Comparison of ENCODE assay signal across 18 cellular contexts in the genomic region with DNA sequence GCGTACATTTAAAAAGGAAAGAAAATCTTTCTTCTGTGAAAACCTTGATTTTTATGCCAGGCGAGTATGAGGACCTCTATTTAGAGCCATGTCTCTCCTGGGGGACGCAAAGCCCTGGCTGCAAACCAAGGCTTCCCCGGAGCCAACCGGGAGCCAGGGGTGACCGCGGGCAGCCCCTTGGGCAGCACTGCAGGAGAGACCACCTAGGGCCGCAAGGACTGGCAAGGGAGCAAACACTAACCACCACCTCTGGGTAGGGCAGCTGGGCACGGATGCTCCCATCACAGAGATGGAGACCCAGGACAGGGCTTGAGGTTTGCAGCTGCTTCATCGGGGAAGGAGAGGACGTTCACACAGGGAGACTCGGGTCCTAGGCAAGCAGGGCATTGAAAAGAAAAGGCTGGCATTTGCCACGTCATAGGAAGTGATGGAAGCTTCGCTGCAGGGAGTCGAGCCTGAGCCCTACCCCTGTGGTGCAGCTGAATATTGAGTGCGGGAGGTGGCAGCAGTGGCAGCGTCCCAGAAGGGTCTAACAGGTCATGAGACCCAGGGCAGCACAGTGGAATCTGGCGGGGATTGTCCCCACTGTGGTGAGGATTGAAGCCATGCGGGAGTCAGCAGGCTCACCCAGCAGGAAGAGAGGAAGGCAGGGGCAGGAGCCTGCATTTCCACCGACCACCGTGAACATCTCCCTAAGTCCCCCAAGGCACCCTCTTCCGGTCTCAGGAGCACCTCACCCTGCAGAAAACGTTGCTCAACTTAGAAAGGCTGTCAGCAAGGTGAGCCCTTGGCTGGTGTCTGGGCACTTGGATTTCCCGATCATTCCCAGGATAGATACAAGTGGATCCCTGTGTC.
DNase-seq lines count a peak whose midpoint lies in the region; ATAC-seq and TF ChIP-seq lines count a peak whose summit lies in the region.
"Had no signal": no experiment of that assay in that cellular context is flagged by ENCODE, and none has a peak within 500 bp of the region (broad histone marks: within the 10 kb centered on the region; RNA-seq: fewer than 3 reads in every experiment).

No MANE protein-coding gene starts in this region.

- H2BK5ac ChIP-seq in IMR-90 (ENCODE audit: low read depth, low read length, poor library complexity, severe bottlenecking) (no peak overlapping the region), neuronal stem cell (ENCODE audit: low read length) (no peak overlapping the region)

- no peak for TF ChIP-seq POLR2A in IMR-90 (IDR thresholded peaks at IDR 0.05; ENCODE audit: low read depth, low read length)

- dilution Hi-C loops in IMR-90 (cut with HindIII; ENCODE audit: low sequenced_read_pairs, unreplicated experiment): no loop called here

- no peak overlapping the region for H3K4me3 ChIP-seq in A673 (ENCODE audit: low read depth, low read length, poor library complexity, severe bottlenecking)
- H3K4me3 ChIP-seq in IMR-90 (ENCODE audit: insufficient read depth, low read depth, low read length): no peak overlapping the region
- H3K4me3 ChIP-seq in lower lobe of right lung: no peak overlapping the region
- H3K4me3 ChIP-seq in neuronal stem cell (ENCODE audit: low read length in 2 of 2): no peak overlapping the region
- H3K4me3 ChIP-seq: GM23248, K562 had no signal

- H4K20me1 ChIP-seq in IMR-90 (ENCODE audit: insufficient read depth, low read length): no peaks in the 10 kb centered on the region

- CTCF ChIA-PET in A673 (lab: Charles Lee): interaction anchor here (0.7 kb wide), 1 partner anchor 40 kb away, joined by 3 read pairs; no protein-coding TSS in a partner anchor
- CTCF ChIA-PET in IMR-90 (lab: Yijun Ruan, JAX): no interaction called here

- intact Hi-C loops in A673 (cut with micrococcal nuclease; ENCODE audit: unreplicated experiment) (no loop called here), IMR-90 (cut with micrococcal nuclease) (no loop called here), lower lobe of right lung (cut with DNase I) (no loop called here)

- no peak overlapping the region for H3K4me2 ChIP-seq in IMR-90 (ENCODE audit: low read depth, low read length)
- no peak overlapping the region for H3K4me2 ChIP-seq in neuronal stem cell (ENCODE audit: insufficient read depth, low read length, poor library complexity, severe bottlenecking)

- DNase-seq in A673 (ENCODE audit: low spot score): peak; percentile 33
- no peak for DNase-seq in IMR-90
- DNase-seq in lower lobe of right lung: peak; percentile 30
- DNase-seq in neuronal stem cell (ENCODE audit: low spot score): no peak
- DNase-seq in hepatic stellate cell (ENCODE audit: low spot score): no peak
- no peak for DNase-seq in activated effector memory CD4-positive, alpha-beta T cell treated with anti-CD3 and anti-CD28 coated beads, Interleukin-2, amount 50 U/mL, for 16 hours
- DNase-seq in activated CD4-positive, alpha-beta T cell treated with anti-CD3 and anti-CD28 coated beads, Interleukin-2, amount 50 U/mL, for 1 hour: no peak
- DNase-seq: ACHN; BE2C; C1 segment of cervical spinal cord; CD4-positive, CD25-positive, alpha-beta regulatory T cell; CD8-positive, alpha-beta memory T cell; COR-L47; DMS 273 treated with DMSO at 0.1 percent for 48 hours; DMS53; GM23248 had no signal

- H3K18ac ChIP-seq in IMR-90 (ENCODE audit: low read depth, low read length) (no peak overlapping the region), neuronal stem cell (ENCODE audit: low read length) (peak overlapping the region; percentile 17)

- H3K14ac ChIP-seq in IMR-90 (replicated peaks; ENCODE audit: low read depth, low read length): no peak overlapping the region
- peak overlapping the region; percentile 13 for H3K14ac ChIP-seq in neuronal stem cell (ENCODE audit: low read length)

- H2BK120ac ChIP-seq in IMR-90 (ENCODE audit: low read depth, low read length): no peak overlapping the region
- no peak overlapping the region for H2BK120ac ChIP-seq in neuronal stem cell (ENCODE audit: low read depth, low read length)

- H4K8ac ChIP-seq in IMR-90 (ENCODE audit: low read depth in 2 of 2, low read length in 2 of 2) (no peak overlapping the region), neuronal stem cell (ENCODE audit: low read depth, low read length) (no peak overlapping the region)

- H2AFZ ChIP-seq in IMR-90 (replicated peaks; ENCODE audit: low read length, poor library complexity): peak overlapping the region; percentile 43
- no peak overlapping the region for H2AFZ ChIP-seq in neuronal stem cell (ENCODE audit: low read length)
- H2AFZ ChIP-seq: GM23248 had no signal

- H3K23ac ChIP-seq in IMR-90 (ENCODE audit: low read depth, low read length): no peak overlapping the region
- H3K23ac ChIP-seq in neuronal stem cell (ENCODE audit: low read depth, low read length, poor library complexity): no peak overlapping the region

- WGBS in IMR-90 (ENCODE audit: extremely low coverage in 2 of 2, insufficient read length in 1 of 2), 2 experiments: 76% methylated on average over 12 of the region's 24 CpGs; no CpG with 5 or more reads in 1 of the 2 experiments
- no CpG with 5 or more reads among the region's 24 CpGs for WGBS in neuronal stem cell (ENCODE audit: extremely low coverage in 2 of 2, insufficient read length in 2 of 2, insufficient replicate concordance in 1 of 2), 2 donors

- H3K27me3 ChIP-seq in A673 (replicated peaks; ENCODE audit: insufficient read depth, low read depth, low read length, poor library complexity) (no peaks in the 10 kb centered on the region), IMR-90 (ENCODE audit: control insufficient read depth, insufficient read depth, low read length) (peaks cover 9% of the 10 kb centered on the region), lower lobe of right lung (ENCODE audit: low read depth) (no peaks in the 10 kb centered on the region), neuronal stem cell (ENCODE audit: control insufficient read depth in 3 of 3, insufficient read depth in 3 of 3, low read depth in 1 of 3, low read length in 3 of 3) (no peaks in the 10 kb centered on the region)
- H3K27me3 ChIP-seq: BE2C had no signal

- no peaks in the 10 kb centered on the region for H3K4me1 ChIP-seq in A673 (ENCODE audit: insufficient read depth, low read length, poor library complexity, severe bottlenecking)
- H3K4me1 ChIP-seq in IMR-90 (ENCODE audit: control insufficient read depth, insufficient read depth, low read length): no peaks in the 10 kb centered on the region
- H3K4me1 ChIP-seq in lower lobe of right lung: no peaks in the 10 kb centered on the region
- H3K4me1 ChIP-seq in neuronal stem cell (ENCODE audit: control insufficient read depth in 2 of 2, insufficient read depth in 1 of 2, low read depth in 1 of 2, low read length in 2 of 2): peaks cover 0 to 3% of the 10 kb centered on the region in 2 donors
- H3K4me1 ChIP-seq: BE2C had no signal

- H3K79me1 ChIP-seq in IMR-90 (ENCODE audit: low read depth in 1 of 2, low read length in 2 of 2): no peaks in the 10 kb centered on the region
- H3K79me1 ChIP-seq in neuronal stem cell (ENCODE audit: low read depth, low read length): no peaks in the 10 kb centered on the region

- H4K91ac ChIP-seq in IMR-90 (ENCODE audit: insufficient read depth, low read depth, low read length) (no peak overlapping the region), neuronal stem cell (ENCODE audit: low read depth, low read length, poor library complexity) (no peak overlapping the region)

- no peak overlapping the region for H2BK20ac ChIP-seq in IMR-90 (ENCODE audit: low read depth, low read length)

- in situ Hi-C loops in IMR-90 (cut with MboI; ENCODE audit: low sequenced_read_pairs): loop anchor here (10.0 kb wide), 1 partner anchor 638 kb away; no protein-coding TSS in a partner anchor

- no peak overlapping the region for H3K56ac ChIP-seq in IMR-90 (ENCODE audit: extremely low read depth, insufficient read depth, low read length)

- H2BK12ac ChIP-seq in neuronal stem cell (ENCODE audit: low read length): no peak overlapping the region

- H2BK15ac ChIP-seq in IMR-90 (ENCODE audit: low read depth, low read length): no peak overlapping the region
- no peak overlapping the region for H2BK15ac ChIP-seq in neuronal stem cell (ENCODE audit: low read length)

- BruUV-seq in A673 (replicated peaks; lab: Mats Ljungman, UMichigan) (no TSS peak), IMR-90 (replicated peaks; lab: Mats Ljungman, UMichigan) (no TSS peak)

- H3K27ac ChIP-seq in A673 (ENCODE audit: low read depth, low read length, poor library complexity, severe bottlenecking) (no peak overlapping the region), IMR-90 (ENCODE audit: insufficient read depth, low read length) (no peak overlapping the region), lower lobe of right lung (no peak overlapping the region), neuronal stem cell (replicated peaks; ENCODE audit: low read length) (no peak overlapping the region)
- H3K27ac ChIP-seq: GM23248 had no signal

- ATAC-seq in IMR-90 (ENCODE audit: low read depth) (no peak), lower lobe of right lung (no peak)
- ATAC-seq: HCT116, K562 had no signal

- no peaks in the 10 kb centered on the region for H3K9me3 ChIP-seq in A673 (ENCODE audit: low read depth, low read length, poor library complexity, severe bottlenecking)
- H3K9me3 ChIP-seq in IMR-90 (ENCODE audit: control insufficient read depth, insufficient read depth, low read length): no peaks in the 10 kb centered on the region
- H3K9me3 ChIP-seq in lower lobe of right lung: no peaks in the 10 kb centered on the region
- H3K9me3 ChIP-seq in neuronal stem cell (replicated peaks in 1 of 2; ENCODE audit: control insufficient read depth in 2 of 2, insufficient read depth in 1 of 2, low read depth in 1 of 2, low read length in 2 of 2): no peaks in the 10 kb centered on the region
- H3K9me3 ChIP-seq: BE2C had no signal

- H3K36me3 ChIP-seq in A673 (ENCODE audit: insufficient read depth, low read length, poor library complexity, severe bottlenecking) (no peaks in the 10 kb centered on the region), IMR-90 (ENCODE audit: control insufficient read depth, insufficient read depth, low read length) (no peaks in the 10 kb centered on the region), lower lobe of right lung (no peaks in the 10 kb centered on the region), neuronal stem cell (replicated peaks in 1 of 2; ENCODE audit: control insufficient read depth in 2 of 2, insufficient read depth in 2 of 2, low read length in 2 of 2) (no peaks in the 10 kb centered on the region)
- H3K36me3 ChIP-seq: BE2C had no signal

- H2AK5ac ChIP-seq in IMR-90 (ENCODE audit: low read depth, low read length): no peak overlapping the region
- H2AK5ac ChIP-seq in neuronal stem cell (ENCODE audit: low read depth, low read length): no peak overlapping the region

- POLR2A ChIA-PET in A673 (lab: Charles Lee; ENCODE audit: low non-redundant PET) (no interaction called here), IMR-90 (lab: Charles Lee; ENCODE audit: unreplicated experiment) (no interaction called here)

- TF ChIP-seq RAD21 in IMR-90 (IDR thresholded peaks at IDR 0.05; ENCODE audit: low read length): no peak

- H3K4ac ChIP-seq in IMR-90 (ENCODE audit: low read depth, low read length) (no peak overlapping the region), neuronal stem cell (ENCODE audit: low read length) (no peak overlapping the region)

- no peaks in the 10 kb centered on the region for H3K9me1 ChIP-seq in IMR-90 (ENCODE audit: insufficient read depth, low read length)

- TF ChIP-seq CTCF in A673 (conservative IDR thresholded peaks at IDR 0.05; ENCODE audit: low read depth, low read length): no peak
- no peak for TF ChIP-seq CTCF in IMR-90 (conservative IDR thresholded peaks at IDR 0.05; ENCODE audit: low read depth, low read length)
- no peak for TF ChIP-seq CTCF in lower lobe of right lung (IDR thresholded peaks at IDR 0.05)

- H3K9ac ChIP-seq in IMR-90 (ENCODE audit: low read depth, low read length) (no peak overlapping the region), neuronal stem cell (ENCODE audit: low read depth, low read length, poor library complexity) (no peak overlapping the region)
- H3K9ac ChIP-seq: GM23248 had no signal

- H2AK9ac ChIP-seq in IMR-90 (replicated peaks; ENCODE audit: low read depth, low read length, poor library complexity): peak overlapping the region; percentile 25

- no peak overlapping the region for H4K5ac ChIP-seq in IMR-90 (ENCODE audit: low read depth, low read length)

Comparison
In these comparisons a context has a peak if more than half of its experiments do, and no peak if none do; other contexts are left out.
1. DNase-seq: peak in A673 (single experiment) and lower lobe of right lung (single experiment); none in IMR-90 (single experiment), neuronal stem cell (single experiment), hepatic stellate cell (single experiment), activated effector memory CD4-positive, alpha-beta T cell treated with anti-CD3 and anti-CD28 coated beads, Interleukin-2, amount 50 U/mL, for 16 hours (single experiment) and activated CD4-positive, alpha-beta T cell treated with anti-CD3 and anti-CD28 coated beads, Interleukin-2, amount 50 U/mL, for 1 hour (single experiment).